In the genomic region with DNA sequence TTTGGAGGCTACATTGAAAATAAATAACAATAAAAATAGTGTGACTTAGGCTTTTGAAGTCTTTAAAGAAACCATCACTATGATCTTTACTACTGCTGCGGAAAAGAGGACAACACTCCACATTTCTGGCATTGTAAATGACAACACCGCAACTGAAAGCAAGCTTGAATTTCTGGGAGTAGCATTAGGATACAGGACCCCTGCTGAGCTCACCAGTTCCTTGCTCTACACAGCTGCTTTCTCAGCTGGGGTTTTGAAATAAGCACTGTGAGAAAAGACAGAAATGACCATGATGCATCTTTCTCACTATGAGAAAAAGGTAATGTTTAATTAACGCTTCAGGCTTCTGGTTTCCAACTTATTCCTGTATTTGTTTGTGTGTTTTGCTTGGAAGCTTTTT, we compare ENCODE assay signal across 18 cellular contexts.
DNase-seq lines count a peak whose midpoint lies in the region; ATAC-seq, FAIRE-seq and TF ChIP-seq lines count a peak whose summit lies in the region.
"Had no signal": no experiment of that assay in that cellular context is flagged by ENCODE, and none has a peak within 500 bp of the region (broad histone marks: within the 10 kb centered on the region; RNA-seq: fewer than 3 reads in every experiment).

No MANE protein-coding gene starts in this region.

- peak overlapping the region in 2 of 3 experiments; percentile 11 to 49 for H3K27ac Mint-ChIP-seq in nephron
- H3K27ac Mint-ChIP-seq: activated CD8-positive, alpha-beta T cell treated with anti-CD3 and anti-CD28 coated beads, Interleukin-2, amount 10 ng/mL, durations not matched to agents 7 days and 5 days; activated naive CD8-positive, alpha-beta T cell treated with anti-CD3 and anti-CD28 coated beads, Interleukin-2, amount 10 ng/mL, durations not matched to agents 7 days and 5 days; CD8-positive, alpha-beta T cell; effector memory CD8-positive, alpha-beta T cell; naive B cell; T-cell had no signal

- in situ Hi-C loops in brain microvascular endothelial cell (cut with HindIII; ENCODE audit: low pct_ligation_motif_present, low sequenced_read_pairs), result no loop called here

- H3K27ac ChIP-seq in brain microvascular endothelial cell, result peak overlapping the region; percentile 26
- H3K27ac ChIP-seq: stomach, VCaP had no signal

- no peak overlapping the region for H3K4me3 ChIP-seq in brain microvascular endothelial cell (ENCODE audit: low read depth, low read length)
- H3K4me3 ChIP-seq: stomach had no signal

- H3K36me3 Mint-ChIP-seq in nephron (ENCODE audit: low read depth), result no peaks in the 10 kb centered on the region
- H3K36me3 Mint-ChIP-seq: activated naive CD8-positive, alpha-beta T cell treated with anti-CD3 and anti-CD28 coated beads, Interleukin-2, amount 10 ng/mL, durations not matched to agents 7 days and 5 days; CD8-positive, alpha-beta T cell; naive B cell; T-cell had no signal

- H3K27me3 Mint-ChIP-seq in nephron (ENCODE audit: low read depth), result no peaks in the 10 kb centered on the region
- H3K27me3 Mint-ChIP-seq: activated naive CD8-positive, alpha-beta T cell treated with anti-CD3 and anti-CD28 coated beads, Interleukin-2, amount 10 ng/mL, durations not matched to agents 7 days and 5 days; effector memory CD8-positive, alpha-beta T cell; naive B cell; T-cell had no signal

- H3K27me3 ChIP-seq in brain microvascular endothelial cell (replicated peaks), result no peaks in the 10 kb centered on the region
- H3K27me3 ChIP-seq: stomach had no signal

- no peaks in the 10 kb centered on the region for H3K9me3 Mint-ChIP-seq in nephron
- H3K9me3 Mint-ChIP-seq: naive B cell had no signal

- ATAC-seq in HG02840 (IDR thresholded peaks at IDR 0.05; ENCODE audit: low FRiP score, unreplicated experiment), result no peak
- ATAC-seq: activated CD8-positive, alpha-beta T cell treated with anti-CD3 and anti-CD28 coated beads, Interleukin-2, amount 10 ng/mL, durations not matched to agents 7 days and 5 days; CD8-positive, alpha-beta T cell; effector memory CD8-positive, alpha-beta T cell; T-cell had no signal

- H3K36me3 ChIP-seq in brain microvascular endothelial cell (replicated peaks), result no peaks in the 10 kb centered on the region
- H3K36me3 ChIP-seq: stomach had no signal

- peak; percentile 69 for DNase-seq in DMS 273 (lab: John Stamatoyannopoulos, UW; ENCODE audit: unreplicated experiment)
- peak; percentile 50 for DNase-seq in NCI-H2081 treated with DMSO at 0.1 percent for 48 hours (lab: John Stamatoyannopoulos, UW)
- DNase-seq in brain microvascular endothelial cell, result peak; percentile 34
- DNase-seq in T-helper 2 cell, result no peak
- DNase-seq in GM12891 (ENCODE audit: insufficient read length, low spot score), result no peak
- no peak for DNase-seq in stimulated activated CD4-positive, alpha-beta T cell treated with anti-CD3 and anti-CD28 coated beads, Interleukin-15, amount 100 ng/mL, for 24 hours
- DNase-seq: activated CD8-positive, alpha-beta T cell treated with anti-CD3 and anti-CD28 coated beads, Interleukin-2, amount 10 ng/mL, durations not matched to agents 7 days and 5 days; activated naive CD8-positive, alpha-beta T cell treated with anti-CD3 and anti-CD28 coated beads, Interleukin-2, amount 10 ng/mL, durations not matched to agents 7 days and 5 days; caudate nucleus; CD8-positive, alpha-beta T cell; effector memory CD8-positive, alpha-beta T cell; naive B cell; NCI-H187 treated with DMSO at 0.1 percent for 48 hours; stomach; T-cell had no signal

- TF ChIP-seq CTCF in brain microvascular endothelial cell (IDR thresholded peaks at IDR 0.05; ENCODE audit: low read depth, low read length, missing control alignments) (no peak), nephron (IDR thresholded peaks at IDR 0.05; ENCODE audit: unreplicated experiment in 3 of 3) (no peak)

- no peak for TF ChIP-seq POLR2A in GM12891 (IDR thresholded peaks at IDR 0.05; ENCODE audit: low read depth, low read length)

- FAIRE-seq in GM12891 (lab: Jason Lieb, UNC), result no peak

- no peak overlapping the region for H3K4me3 Mint-ChIP-seq in nephron
- H3K4me3 Mint-ChIP-seq: activated CD8-positive, alpha-beta T cell treated with anti-CD3 and anti-CD28 coated beads, Interleukin-2, amount 10 ng/mL, durations not matched to agents 7 days and 5 days; activated naive CD8-positive, alpha-beta T cell treated with anti-CD3 and anti-CD28 coated beads, Interleukin-2, amount 10 ng/mL, durations not matched to agents 7 days and 5 days; CD8-positive, alpha-beta T cell; effector memory CD8-positive, alpha-beta T cell; naive B cell; T-cell had no signal

- peaks cover 17% of the 10 kb centered on the region for H3K4me1 Mint-ChIP-seq in nephron
- H3K4me1 Mint-ChIP-seq: activated naive CD8-positive, alpha-beta T cell treated with anti-CD3 and anti-CD28 coated beads, Interleukin-2, amount 10 ng/mL, durations not matched to agents 7 days and 5 days; T-cell had no signal

TF ChIP-seq in GM12891, 5 proteins besides CTCF, POLR2A, EP300 and RAD21:
- TF ChIP-seq POLR2AphosphoS5 (IDR thresholded peaks at IDR 0.05; ENCODE audit: low read depth, low read length), result no peak
- TF ChIP-seq TAF1 (IDR thresholded peaks at IDR 0.05; ENCODE audit: low read depth, low read length), result no peak
- no peak for TF ChIP-seq PAX5 (IDR thresholded peaks at IDR 0.05; ENCODE audit: insufficient read depth, low read length, severe bottlenecking)
- no peak for TF ChIP-seq POU2F2 (IDR thresholded peaks at IDR 0.05; ENCODE audit: low read depth, low read length)
- no peak for TF ChIP-seq SPI1 (IDR thresholded peaks at IDR 0.05; ENCODE audit: low read depth, low read length)

Comparison
In these comparisons a context has a peak if more than half of its experiments do, and no peak if none do; other contexts are left out.
1. DNase-seq: peak in DMS 273 (single experiment), NCI-H2081 treated with DMSO at 0.1 percent for 48 hours (single experiment) and brain microvascular endothelial cell (single experiment); none in T-helper 2 cell (0 of 5), GM12891 (single experiment) and stimulated activated CD4-positive, alpha-beta T cell treated with anti-CD3 and anti-CD28 coated beads, Interleukin-15, amount 100 ng/mL, for 24 hours (single experiment).